9 cellular contexts compared by ENCODE assay signal in genomic region chr4:2186133-2186864, GRCh38. TPM values are rescaled to one million over a fixed set of nuclear protein-coding genes. Genes with fewer than 3 reads are reported as not detected.
DNase-seq lines count a peak whose midpoint lies in the region; ATAC-seq and TF ChIP-seq lines count a peak whose summit lies in the region.
"Had no signal": no experiment of that assay in that cellular context is flagged by ENCODE, and none has a peak within 500 bp of the region (broad histone marks: within the 10 kb centered on the region; RNA-seq: fewer than 3 reads in every experiment).

No MANE protein-coding gene starts in this region.

- TF ChIP-seq POLR2A in ovary (IDR thresholded peaks at IDR 0.05): no peak

- peaks cover 27 to 42% of the 10 kb centered on the region in 2 donors for H3K36me3 Mint-ChIP-seq in stimulated activated naive B cell treated with anti-CD40 and anti-IgM and Interleukin-4, amounts not matched to agents 10 μg/mL and 1 μg/mL and 100 μg/mL, for 72 hours
- peaks cover 6 to 40% (median 16%) of the 10 kb centered on the region in 3 donors for H3K36me3 Mint-ChIP-seq in CD8-positive, alpha-beta memory T cell

- H3K9me3 Mint-ChIP-seq in stimulated activated naive B cell treated with anti-CD40 and anti-IgM and Interleukin-4, amounts not matched to agents 10 μg/mL and 1 μg/mL and 100 μg/mL, for 72 hours: peaks cover 19 to 27% of the 10 kb centered on the region in 2 donors
- peaks cover 8 to 35% (median 21%) of the 10 kb centered on the region in 5 donors for H3K9me3 Mint-ChIP-seq in CD8-positive, alpha-beta memory T cell

- no peaks in the 10 kb centered on the region for H3K4me1 ChIP-seq in ovary (ENCODE audit: insufficient read depth)
- H3K4me1 ChIP-seq in CD8-positive, alpha-beta memory T cell (ENCODE audit: insufficient read depth, low read length): no peaks in the 10 kb centered on the region

- CTCF ChIA-PET in CD8-positive, alpha-beta memory T cell (lab: Charles Lee): no interaction called here

- peaks cover 0 to 3% of the 10 kb centered on the region in 2 donors for H3K9me3 ChIP-seq in ovary
- H3K9me3 ChIP-seq in CD8-positive, alpha-beta memory T cell (ENCODE audit: low read length): no peaks in the 10 kb centered on the region

- intact Hi-C loops in posterior cingulate gyrus (cut with DNase I) (no loop called here), ovary (cut with DNase I) (no loop called here)

- no peak for TF ChIP-seq EP300 in ovary (IDR thresholded peaks at IDR 0.05)

- no peak for ATAC-seq in stimulated activated naive B cell treated with anti-CD40 and anti-IgM and Interleukin-4, amounts not matched to agents 10 μg/mL and 1 μg/mL and 100 μg/mL, for 72 hours (replicated peaks)

- H3K27ac ChIP-seq in C4-2B (no peak overlapping the region), ovary (no peak overlapping the region)
- no peak overlapping the region for H3K27ac ChIP-seq in CD8-positive, alpha-beta memory T cell (ENCODE audit: low read depth, low read length)

- H3K4me1 Mint-ChIP-seq in stimulated activated naive B cell treated with anti-CD40 and anti-IgM and Interleukin-4, amounts not matched to agents 10 μg/mL and 1 μg/mL and 100 μg/mL, for 72 hours: no peaks in the 10 kb centered on the region
- H3K4me1 Mint-ChIP-seq in CD8-positive, alpha-beta memory T cell: no peaks in the 10 kb centered on the region

- H3K4me3 Mint-ChIP-seq in stimulated activated naive B cell treated with anti-CD40 and anti-IgM and Interleukin-4, amounts not matched to agents 10 μg/mL and 1 μg/mL and 100 μg/mL, for 72 hours: no peak overlapping the region
- no peak overlapping the region for H3K4me3 Mint-ChIP-seq in CD8-positive, alpha-beta memory T cell

- TF ChIP-seq CTCF in C4-2B (conservative IDR thresholded peaks at IDR 0.05) (peak; percentile 80), ovary (IDR thresholded peaks at IDR 0.05) (no peak)

- POLR2A ChIA-PET in CD8-positive, alpha-beta memory T cell (lab: Charles Lee): no interaction called here

- no peaks in the 10 kb centered on the region for H3K27me3 Mint-ChIP-seq in stimulated activated naive B cell treated with anti-CD40 and anti-IgM and Interleukin-4, amounts not matched to agents 10 μg/mL and 1 μg/mL and 100 μg/mL, for 72 hours
- H3K27me3 Mint-ChIP-seq in CD8-positive, alpha-beta memory T cell: peaks cover 0 to 2% of the 10 kb centered on the region in 2 donors

- peak; percentile 64 for DNase-seq in HT-29 (ENCODE audit: low spot score)
- DNase-seq in SHP77 (lab: John Stamatoyannopoulos, UW): peak; percentile 31 to 37
- peak; percentile 69 for DNase-seq in iPS-NIHi11 (ENCODE audit: low spot score)
- DNase-seq in posterior cingulate gyrus: no peak
- DNase-seq in stimulated activated naive B cell treated with anti-CD40 and anti-IgM and Interleukin-4, amounts not matched to agents 10 μg/mL and 1 μg/mL and 100 μg/mL, for 72 hours: no peak
- DNase-seq in ovary: no peak
- no peak for DNase-seq in CD8-positive, alpha-beta memory T cell

- no peaks in the 10 kb centered on the region for H3K27me3 ChIP-seq in ovary
- H3K27me3 ChIP-seq in CD8-positive, alpha-beta memory T cell (ENCODE audit: insufficient read depth, low read length, poor library complexity, severe bottlenecking): no peaks in the 10 kb centered on the region

- no peak overlapping the region for H3K4me3 ChIP-seq in ovary
- no peak overlapping the region for H3K4me3 ChIP-seq in CD8-positive, alpha-beta memory T cell (ENCODE audit: low read length)
- H3K4me3 ChIP-seq: lung had no signal

- WGBS in ovary, 3 donors: 50 to 55% (median 53%) methylated on average over 9 of the region's 9 CpGs

- no peak overlapping the region for H3K27ac Mint-ChIP-seq in stimulated activated naive B cell treated with anti-CD40 and anti-IgM and Interleukin-4, amounts not matched to agents 10 μg/mL and 1 μg/mL and 100 μg/mL, for 72 hours
- H3K27ac Mint-ChIP-seq in CD8-positive, alpha-beta memory T cell: peak overlapping the region in 1 of 8 donors; percentile 25

- H3K36me3 ChIP-seq in ovary: no peaks in the 10 kb centered on the region
- no peaks in the 10 kb centered on the region for H3K36me3 ChIP-seq in CD8-positive, alpha-beta memory T cell (ENCODE audit: insufficient read depth, low read length)

RNA-seq across cellular contexts. Expression of gene HAUS3, which starts 55.6 kb away (rescaled TPM):
- total RNA-seq in HT-29 (2014; rRNA removed; shearing (Covaris generic)): 9.7 and 10.8 TPM in 2 replicates
- total RNA-seq in ovary: 10 to 100 TPM in 6 of 7 donors, 1 to 10 TPM in 1; 9.3 to 17.4 (median 12.5) TPM
- 10 to 100 TPM in 1 of 2 donors, 1 to 10 TPM in 1; 8.2 to 12.5 TPM for polyA plus RNA-seq in ovary
- 10 to 100 TPM; 23.8 to 23.9 TPM for total RNA-seq in CD8-positive, alpha-beta memory T cell
- 26.6 TPM for polyA plus RNA-seq in CD8-positive, alpha-beta memory T cell

RNA-seq across cellular contexts. Expression of gene POLN, which starts 55.6 kb away (rescaled TPM):
- 0.31 and 0.71 TPM in 2 replicates for total RNA-seq in HT-29 (2014; rRNA removed; shearing (Covaris generic))
- total RNA-seq in ovary: 10 to 100 TPM in 1 of 7 donors, 1 to 10 TPM in 5, under 1 TPM in 1; 0.95 to 11.4 (median 3.4) TPM
- 1 to 10 TPM; 1.4 to 1.6 TPM for polyA plus RNA-seq in ovary
- total RNA-seq in CD8-positive, alpha-beta memory T cell: 1 to 10 TPM; 1.5 to 1.6 TPM
- 0.55 TPM for polyA plus RNA-seq in CD8-positive, alpha-beta memory T cell

Comparison
In these comparisons a context has a peak if more than half of its experiments do, and no peak if none do; other contexts are left out.
1. DNase-seq: peak in HT-29 (single experiment), SHP77 (2 of 2) and iPS-NIHi11 (single experiment); none in posterior cingulate gyrus (0 of 10), stimulated activated naive B cell treated with anti-CD40 and anti-IgM and Interleukin-4, amounts not matched to agents 10 μg/mL and 1 μg/mL and 100 μg/mL, for 72 hours (single experiment), ovary (0 of 5) and CD8-positive, alpha-beta memory T cell (0 of 5).